In genomic region chr4:102392033-102392744, GRCh38 we compare ENCODE assay signal across 23 cellular contexts.
"Had no signal": no experiment of that assay in that cellular context is flagged by ENCODE, and none has a peak within 500 bp of the region (broad histone marks: within the 10 kb centered on the region; RNA-seq: fewer than 3 reads in every experiment).

No MANE protein-coding gene starts in this region.

- ATAC-seq: activated CD4-positive, alpha-beta T cell treated with anti-CD3 and anti-CD28 coated beads for 36 hours; activated T-cell treated with anti-CD3 and anti-CD28 coated beads, Interleukin-2, amount 50 U/mL, for 4 hours; left cardiac atrium; lower lobe of right lung; naive thymus-derived CD4-positive, alpha-beta T cell; psoas muscle; SK-N-SH treated with all-trans-retinoic acid at 6 μM for 48 hours; stimulated activated naive CD8-positive, alpha-beta T cell treated with anti-CD3 and anti-CD28 coated beads, Interleukin-15, amount 100 ng/mL, for 72 hours; T-helper 17 cell; upper lobe of right lung had no signal

- DNase-seq: activated CD4-positive, alpha-beta memory T cell treated with anti-CD3 and anti-CD28 coated beads, Interleukin-2, amount 10 ng/mL, durations not matched to agents 7 days and 5 days; activated CD4-positive, alpha-beta T cell treated with anti-CD3 and anti-CD28 coated beads for 36 hours; activated effector memory CD4-positive, alpha-beta T cell treated with anti-CD3 and anti-CD28 coated beads, Interleukin-2, amount 50 U/mL, for 16 hours; activated naive CD8-positive, alpha-beta T cell treated with anti-CD3 and anti-CD28 coated beads for 36 hours; activated T-cell treated with anti-CD3 and anti-CD28 coated beads, Interleukin-2, amount 50 U/mL, for 4 hours; amygdala; brain microvascular endothelial cell; foreskin fibroblast; immature natural killer cell; left cardiac atrium; lower lobe of right lung; naive thymus-derived CD4-positive, alpha-beta T cell; occipital lobe; psoas muscle; sigmoid colon; stimulated activated CD4-positive, alpha-beta T cell treated with anti-CD3 and anti-CD28 coated beads, Interleukin-1b, Interleukin-23, amount 100 ng/mL, for 48 hours; stimulated activated naive CD8-positive, alpha-beta T cell treated with anti-CD3 and anti-CD28 coated beads, Interleukin-15, amount 100 ng/mL, for 72 hours; T-helper 17 cell; upper lobe of right lung; WERI-Rb-1 had no signal

- H3K4me1 ChIP-seq: lower lobe of right lung, psoas muscle, sigmoid colon, upper lobe of right lung had no signal

- H3K4me1 Mint-ChIP-seq: central memory CD8-positive, alpha-beta T cell had no signal

- H3K27ac ChIP-seq: brain microvascular endothelial cell, coronary artery, lower lobe of right lung, psoas muscle, sigmoid colon, upper lobe of right lung, WERI-Rb-1 had no signal

- H3K36me3 Mint-ChIP-seq: activated naive CD8-positive, alpha-beta T cell treated with anti-CD3 and anti-CD28 coated beads for 36 hours; immature natural killer cell; naive thymus-derived CD4-positive, alpha-beta T cell had no signal

- H3K4me3 ChIP-seq: coronary artery, lower lobe of right lung, psoas muscle, sigmoid colon, upper lobe of right lung had no signal

- H3K9me3 Mint-ChIP-seq: activated CD4-positive, alpha-beta memory T cell treated with anti-CD3 and anti-CD28 coated beads, Interleukin-2, amount 10 ng/mL, durations not matched to agents 7 days and 5 days; activated naive CD8-positive, alpha-beta T cell treated with anti-CD3 and anti-CD28 coated beads for 36 hours; activated T-cell treated with anti-CD3 and anti-CD28 coated beads, Interleukin-2, amount 50 U/mL, for 4 hours; central memory CD8-positive, alpha-beta T cell; immature natural killer cell had no signal

- H3K4me3 Mint-ChIP-seq: activated CD4-positive, alpha-beta memory T cell treated with anti-CD3 and anti-CD28 coated beads, Interleukin-2, amount 10 ng/mL, durations not matched to agents 7 days and 5 days; activated CD4-positive, alpha-beta T cell treated with anti-CD3 and anti-CD28 coated beads for 36 hours; activated naive CD8-positive, alpha-beta T cell treated with anti-CD3 and anti-CD28 coated beads for 36 hours; activated T-cell treated with anti-CD3 and anti-CD28 coated beads, Interleukin-2, amount 50 U/mL, for 4 hours; central memory CD8-positive, alpha-beta T cell; immature natural killer cell; naive thymus-derived CD4-positive, alpha-beta T cell; stimulated activated naive CD8-positive, alpha-beta T cell treated with anti-CD3 and anti-CD28 coated beads, Interleukin-15, amount 100 ng/mL, for 72 hours; T-helper 17 cell had no signal

- H3K27me3 ChIP-seq: brain microvascular endothelial cell, sigmoid colon, upper lobe of right lung had no signal

- H3K27ac Mint-ChIP-seq: activated CD4-positive, alpha-beta memory T cell treated with anti-CD3 and anti-CD28 coated beads, Interleukin-2, amount 10 ng/mL, durations not matched to agents 7 days and 5 days; activated CD4-positive, alpha-beta T cell treated with anti-CD3 and anti-CD28 coated beads for 36 hours; activated naive CD8-positive, alpha-beta T cell treated with anti-CD3 and anti-CD28 coated beads for 36 hours; immature natural killer cell; stimulated activated naive CD8-positive, alpha-beta T cell treated with anti-CD3 and anti-CD28 coated beads, Interleukin-15, amount 100 ng/mL, for 72 hours; T-helper 17 cell had no signal

- H3K36me3 ChIP-seq: brain microvascular endothelial cell, lower lobe of right lung, sigmoid colon, upper lobe of right lung, WERI-Rb-1 had no signal

- H3K9me3 ChIP-seq: lower lobe of right lung, psoas muscle, sigmoid colon, upper lobe of right lung had no signal
